Comparison of ENCODE assay signal across 20 cellular contexts in genomic region chr7:117802660-117803059, GRCh38.
DNase-seq lines count a peak whose midpoint lies in the region; ATAC-seq and FAIRE-seq lines count a peak whose summit lies in the region.
"Had no signal": no experiment of that assay in that cellular context is flagged by ENCODE, and none has a peak within 500 bp of the region (broad histone marks: within the 10 kb centered on the region; RNA-seq: fewer than 3 reads in every experiment).

No MANE protein-coding gene starts in this region.

- peak; percentile 65 for ATAC-seq in GM18498 (IDR thresholded peaks at IDR 0.05; ENCODE audit: unreplicated experiment)
- peak; percentile 45 for ATAC-seq in GM19324 (IDR thresholded peaks at IDR 0.05; ENCODE audit: low FRiP score, unreplicated experiment)
- ATAC-seq in HG03442 (IDR thresholded peaks at IDR 0.05; ENCODE audit: unreplicated experiment), result peak; percentile 53
- no peak for ATAC-seq in GM18502 (IDR thresholded peaks at IDR 0.05; ENCODE audit: poor library complexity, unreplicated experiment)
- ATAC-seq: CD8-positive, alpha-beta T cell; GM23338; HCT116 had no signal

- FAIRE-seq in frontal cortex (lab: Jason Lieb, UNC), result peak; percentile 37
- FAIRE-seq: D721Med, GM12891 had no signal

- DNase-seq in frontal cortex (ENCODE audit: low spot score in 2 of 2) (no peak), NCI-H2196 (lab: John Stamatoyannopoulos, UW; ENCODE audit: unreplicated experiment) (no peak), SKM-1 (lab: John Stamatoyannopoulos, UW; ENCODE audit: unreplicated experiment) (no peak)
- DNase-seq in activated naive CD4-positive, alpha-beta T cell treated with anti-CD3 and anti-CD28 coated beads, Interleukin-2, amount 50 U/mL, for 16 hours, result no peak
- DNase-seq: Caco-2; CD4-positive, CD25-positive, alpha-beta regulatory T cell; CD8-positive, alpha-beta T cell; DMS 273 treated with DMSO at 0.1 percent for 48 hours; DMS79; EL; GDM1; H9 had no signal
